24 cellular contexts compared by ENCODE assay signal in genomic region chr11:73749118-73749517, GRCh38.
"Had no signal": no experiment of that assay in that cellular context is flagged by ENCODE, and none has a peak within 500 bp of the region (broad histone marks: within the 10 kb centered on the region; RNA-seq: fewer than 3 reads in every experiment).

No MANE protein-coding gene starts in this region.

- H3K4me3 Mint-ChIP-seq: activated CD4-positive, alpha-beta memory T cell treated with anti-CD3 and anti-CD28 coated beads for 36 hours; activated CD4-positive, alpha-beta T cell treated with anti-CD3 and anti-CD28 coated beads, Interleukin-2, amount 10 ng/mL, durations not matched to agents 7 days and 5 days; activated naive CD4-positive, alpha-beta T cell treated with anti-CD3 and anti-CD28 coated beads, Interleukin-2, amount 10 ng/mL, durations not matched to agents 7 days and 5 days; activated naive CD8-positive, alpha-beta T cell treated with anti-CD3 and anti-CD28 coated beads for 36 hours; activated T-cell treated with anti-CD3 and anti-CD28 coated beads, Interleukin-2, amount 50 U/mL, for 72 hours; T-helper 1 cell treated with Interleukin-12 subunit alpha and Interleukin-12 subunit beta and Interleukin-4 antibody, amounts not matched to agents 30 μg/mL and 1 μg/mL, for 36 hours had no signal

- H3K27me3 Mint-ChIP-seq: activated CD4-positive, alpha-beta memory T cell treated with anti-CD3 and anti-CD28 coated beads for 36 hours; activated CD4-positive, alpha-beta T cell treated with anti-CD3 and anti-CD28 coated beads, Interleukin-2, amount 10 ng/mL, durations not matched to agents 7 days and 5 days; activated naive CD4-positive, alpha-beta T cell treated with anti-CD3 and anti-CD28 coated beads, Interleukin-2, amount 10 ng/mL, durations not matched to agents 7 days and 5 days; activated naive CD8-positive, alpha-beta T cell treated with anti-CD3 and anti-CD28 coated beads for 36 hours had no signal

- H3K36me3 Mint-ChIP-seq: activated CD4-positive, alpha-beta memory T cell treated with anti-CD3 and anti-CD28 coated beads for 36 hours had no signal

- ATAC-seq: activated T-cell treated with anti-CD3 and anti-CD28 coated beads, Interleukin-2, amount 50 U/mL, for 72 hours; Panc1; SK-N-SH treated with all-trans-retinoic acid at 6 μM for 48 hours had no signal

- DNase-seq: activated CD4-positive, alpha-beta memory T cell treated with anti-CD3 and anti-CD28 coated beads for 36 hours; activated CD4-positive, alpha-beta T cell treated with anti-CD3 and anti-CD28 coated beads, Interleukin-2, amount 10 ng/mL, durations not matched to agents 7 days and 5 days; activated CD4-positive, CD25-positive, alpha-beta regulatory T cell; activated CD8-positive, alpha-beta memory T cell treated with anti-CD3 and anti-CD28 coated beads, Interleukin-2, amount 50 U/mL, for 4 hours; activated gamma-delta T cell treated with Interleukin-2 at 50 U/mL for 16 hours; activated naive CD4-positive, alpha-beta T cell treated with anti-CD3 and anti-CD28 coated beads, Interleukin-2, amount 10 ng/mL, durations not matched to agents 7 days and 5 days; activated naive CD8-positive, alpha-beta T cell treated with anti-CD3 and anti-CD28 coated beads for 36 hours; activated T-cell treated with anti-CD3 and anti-CD28 coated beads, Interleukin-2, amount 50 U/mL, for 72 hours; NCI-H1105 treated with DMSO at 0.1 percent for 48 hours; NCI-H1436 treated with DMSO at 0.1 percent for 48 hours; NCI-H187; NCI-H2081; NCI-H510A treated with DMSO at 0.1 percent for 48 hours; NCI-H69; NK-92 treated with Interleukin-12 subunit alpha and Interleukin-12 subunit beta, amount 100 ng/mL, for 24 hours; OCI-M1; Right ventricle myocardium superior; T-helper 9 cell had no signal

- H3K27ac Mint-ChIP-seq: activated CD4-positive, alpha-beta memory T cell treated with anti-CD3 and anti-CD28 coated beads for 36 hours; activated CD4-positive, alpha-beta T cell treated with anti-CD3 and anti-CD28 coated beads, Interleukin-2, amount 10 ng/mL, durations not matched to agents 7 days and 5 days; activated naive CD4-positive, alpha-beta T cell treated with anti-CD3 and anti-CD28 coated beads, Interleukin-2, amount 10 ng/mL, durations not matched to agents 7 days and 5 days; activated naive CD8-positive, alpha-beta T cell treated with anti-CD3 and anti-CD28 coated beads for 36 hours; activated T-cell treated with anti-CD3 and anti-CD28 coated beads, Interleukin-2, amount 50 U/mL, for 72 hours; activated T-helper 2 cell treated with anti-CD3 and anti-CD28 coated beads, Interferon-gamma antibody, Interleukin-2, Interleukin-4, amounts not matched to agents 10 μg/mL and 5 μg/mL and 100 μg/mL, durations not matched to agents 14 hours and 24 hours and 36 hours; T-helper 1 cell treated with Interleukin-12 subunit alpha and Interleukin-12 subunit beta and Interleukin-4 antibody, amounts not matched to agents 30 μg/mL and 1 μg/mL, for 36 hours had no signal

- H3K4me1 ChIP-seq: SJSA1 had no signal

- H3K27ac ChIP-seq: RWPE1, SJSA1 had no signal

- H3K9me3 Mint-ChIP-seq: activated CD4-positive, alpha-beta memory T cell treated with anti-CD3 and anti-CD28 coated beads for 36 hours; activated CD4-positive, alpha-beta T cell treated with anti-CD3 and anti-CD28 coated beads, Interleukin-2, amount 10 ng/mL, durations not matched to agents 7 days and 5 days; activated naive CD4-positive, alpha-beta T cell treated with anti-CD3 and anti-CD28 coated beads, Interleukin-2, amount 10 ng/mL, durations not matched to agents 7 days and 5 days; activated naive CD8-positive, alpha-beta T cell treated with anti-CD3 and anti-CD28 coated beads for 36 hours; activated T-cell treated with anti-CD3 and anti-CD28 coated beads, Interleukin-2, amount 50 U/mL, for 72 hours; activated T-helper 2 cell treated with anti-CD3 and anti-CD28 coated beads, Interferon-gamma antibody, Interleukin-2, Interleukin-4, amounts not matched to agents 10 μg/mL and 5 μg/mL and 100 μg/mL, durations not matched to agents 14 hours and 24 hours and 36 hours; T-helper 1 cell treated with Interleukin-12 subunit alpha and Interleukin-12 subunit beta and Interleukin-4 antibody, amounts not matched to agents 30 μg/mL and 1 μg/mL, for 36 hours had no signal

- H3K27me3 ChIP-seq: SJSA1 had no signal

- H3K4me3 ChIP-seq: SJSA1 had no signal

- H3K9me3 ChIP-seq: SJSA1 had no signal

- H3K36me3 ChIP-seq: SJSA1 had no signal
